ENCODE assay signal across 10 cellular contexts in genomic region chr21:41506526-41507520, GRCh38. TPM values are rescaled to one million over a fixed set of nuclear protein-coding genes. Genes with fewer than 3 reads are reported as not detected.
DNase-seq lines count a peak whose midpoint lies in the region; ATAC-seq, FAIRE-seq and TF ChIP-seq lines count a peak whose summit lies in the region.
"Had no signal": no experiment of that assay in that cellular context is flagged by ENCODE, and none has a peak within 500 bp of the region (broad histone marks: within the 10 kb centered on the region; RNA-seq: fewer than 3 reads in every experiment).

No MANE protein-coding gene starts in this region.

- FAIRE-seq in endothelial cell of umbilical vein (lab: Jason Lieb, UNC), result no peak

- H3K27me3 ChIP-seq in endothelial cell of umbilical vein (ENCODE audit: control insufficient read depth in 2 of 2, insufficient read depth in 2 of 2, low read length in 2 of 2) (peaks cover 23 to 33% of the 10 kb centered on the region in 2 experiments), mesendoderm (ENCODE audit: insufficient read depth, low read length, poor library complexity) (no peaks in the 10 kb centered on the region), upper lobe of left lung (peaks cover 0 to 23% (median 9%) of the 10 kb centered on the region in 4 donors)

- H3K27ac Mint-ChIP-seq in MCF 10A (ENCODE audit: low read depth, unreplicated experiment), result no peak overlapping the region
- H3K27ac Mint-ChIP-seq: activated T-helper 2 cell treated with anti-CD3 and anti-CD28 coated beads, Interferon-gamma antibody, Interleukin-2, Interleukin-4, amounts not matched to agents 10 μg/mL and 5 μg/mL and 100 μg/mL, durations not matched to agents 14 hours and 24 hours and 36 hours; effector memory CD8-positive, alpha-beta T cell had no signal

- peak overlapping the region; percentile 83 for H3K56ac ChIP-seq in mesendoderm (ENCODE audit: low read length)

- H2BK120ac ChIP-seq in mesendoderm (ENCODE audit: low read depth, low read length), result no peak overlapping the region

- no peak overlapping the region for H2AK5ac ChIP-seq in mesendoderm (ENCODE audit: low read length)

- WGBS in mesendoderm (ENCODE audit: extremely low coverage, insufficient coverage, low lambda C conversion rate), result no CpG with 5 or more reads among the region's 65 CpGs
- 4% methylated on average over 40 of the region's 65 CpGs; no CpG with 5 or more reads in 1 of the 2 donors for whole genome bisulfite sequencing in upper lobe of left lung, 2 donors

- no peaks in the 10 kb centered on the region for H4K20me1 ChIP-seq in endothelial cell of umbilical vein (replicated peaks; ENCODE audit: control insufficient read depth, extremely low read depth, insufficient read depth, low read length)

- no peak overlapping the region for H2BK5ac ChIP-seq in mesendoderm (ENCODE audit: low read length)

- no peaks in the 10 kb centered on the region for H3K4me1 Mint-ChIP-seq in MCF 10A (ENCODE audit: insufficient read depth, unreplicated experiment)

- TF ChIP-seq POLR2A in endothelial cell of umbilical vein (IDR thresholded peaks at IDR 0.05; ENCODE audit: low read depth, low read length) (no peak), upper lobe of left lung (IDR thresholded peaks at IDR 0.05) (peak in 1 of 4 donors; percentile 15)

- POLR2A ChIA-PET in MCF 10A (lab: Yijun Ruan, JAX), result no interaction called here
- POLR2A ChIA-PET in endothelial cell of umbilical vein (lab: Charles Lee), result no interaction called here

- H3K79me2 ChIP-seq in endothelial cell of umbilical vein (ENCODE audit: control insufficient read depth, insufficient read depth, low read length), result no peaks in the 10 kb centered on the region
- H3K79me2 ChIP-seq in mesendoderm (ENCODE audit: control insufficient read depth, insufficient read depth, low read length), result no peaks in the 10 kb centered on the region

- H3K23ac ChIP-seq in mesendoderm (ENCODE audit: low read length), result peak overlapping the region; percentile 80

- no peak overlapping the region for H3K4me3 Mint-ChIP-seq in MCF 10A (ENCODE audit: unreplicated experiment)

- H3K27me3 Mint-ChIP-seq in MCF 10A (ENCODE audit: insufficient read depth, unreplicated experiment), result peaks cover 74% of the 10 kb centered on the region

- intact Hi-C loops in MCF 10A (cut with micrococcal nuclease) (no loop called here), endothelial cell of umbilical vein (cut with micrococcal nuclease) (no loop called here)

- H3K27ac ChIP-seq in endothelial cell of umbilical vein (ENCODE audit: insufficient read depth, low read depth, low read length), result no peak overlapping the region
- no peak overlapping the region for H3K27ac ChIP-seq in mesendoderm (ENCODE audit: low read depth, low read length)
- peak overlapping the region; percentile 86 to 88 (median 88) for H3K27ac ChIP-seq in upper lobe of left lung

- no peaks in the 10 kb centered on the region for H3K9me1 ChIP-seq in endothelial cell of umbilical vein (replicated peaks; ENCODE audit: control insufficient read depth, extremely low read depth, insufficient read depth, low read length)

- H3K9me3 ChIP-seq in endothelial cell of umbilical vein (replicated peaks; ENCODE audit: control insufficient read depth, insufficient read depth, low read length) (no peaks in the 10 kb centered on the region), upper lobe of left lung (no peaks in the 10 kb centered on the region)

- H3K4me1 ChIP-seq in endothelial cell of umbilical vein (ENCODE audit: control insufficient read depth, extremely low read depth, insufficient read depth, low read length) (no peaks in the 10 kb centered on the region), mesendoderm (ENCODE audit: control insufficient read depth, low read depth, low read length) (no peaks in the 10 kb centered on the region), upper lobe of left lung (peaks cover 0 to 48% (median 6%) of the 10 kb centered on the region in 4 donors)

- in situ Hi-C loops in T47D (cut with HindIII; ENCODE audit: low pct_unique_long_range_greater_than_20kb, low sequenced_read_pairs), result no loop called here

- no TSS peak for BruUV-seq in MCF 10A (replicated peaks; lab: Mats Ljungman, UMichigan)
- no TSS peak for BruUV-seq in endothelial cell of umbilical vein (replicated peaks; lab: Mats Ljungman, UMichigan)

- H3K4me3 ChIP-seq in endothelial cell of umbilical vein (replicated peaks in 1 of 3; ENCODE audit: insufficient read depth in 1 of 3, low read depth in 1 of 3, low read length in 3 of 3) (no peak overlapping the region), mesendoderm (ENCODE audit: low read length) (peak overlapping the region; percentile 26), upper lobe of left lung (peak overlapping the region in 3 of 4 donors; percentile 49 to 62 (median 60))

- no peaks in the 10 kb centered on the region for H3K79me1 ChIP-seq in mesendoderm (ENCODE audit: low read length)

- H3K9ac ChIP-seq in endothelial cell of umbilical vein (replicated peaks; ENCODE audit: extremely low read depth, insufficient read depth, low read length), result no peak overlapping the region
- peak overlapping the region; percentile 65 for H3K9ac ChIP-seq in mesendoderm (ENCODE audit: low read length)

- no peak overlapping the region for H2BK15ac ChIP-seq in mesendoderm (replicated peaks; ENCODE audit: low read depth)

- no peak overlapping the region for H3K4ac ChIP-seq in mesendoderm (ENCODE audit: low read depth, low read length)

- H3K4me2 ChIP-seq in endothelial cell of umbilical vein (ENCODE audit: insufficient read depth, low read length) (no peak overlapping the region), mesendoderm (ENCODE audit: low read length) (peak overlapping the region; percentile 98)

- CTCF ChIA-PET in MCF 10A (lab: Yijun Ruan, JAX) (no interaction called here), endothelial cell of umbilical vein (lab: Charles Lee) (no interaction called here)

- no peak overlapping the region for H4K8ac ChIP-seq in mesendoderm (ENCODE audit: low read depth, low read length)

- DNase-seq in T47D (ENCODE audit: low read depth in 1 of 2, low spot score in 1 of 2) (peak; percentile 55 to 60), MCF 10A (ENCODE audit: unreplicated experiment) (no peak), endothelial cell of umbilical vein (ENCODE audit: low read depth, low spot score) (no peak), mesendoderm (peak; percentile 70), upper lobe of left lung (peak; percentile 50 to 85), Kasumi-1 (lab: John Stamatoyannopoulos, UW) (no peak)
- no peak for DNase-seq in stimulated activated CD4-positive, alpha-beta T cell treated with anti-CD3 and anti-CD28 coated beads, Interleukin-15, amount 100 ng/mL, for 24 hours
- DNase-seq: effector memory CD8-positive, alpha-beta T cell had no signal

- H3K9me3 Mint-ChIP-seq in MCF 10A (ENCODE audit: unreplicated experiment), result no peaks in the 10 kb centered on the region
- H3K9me3 Mint-ChIP-seq: activated T-helper 2 cell treated with anti-CD3 and anti-CD28 coated beads, Interferon-gamma antibody, Interleukin-2, Interleukin-4, amounts not matched to agents 10 μg/mL and 5 μg/mL and 100 μg/mL, durations not matched to agents 14 hours and 24 hours and 36 hours; effector memory CD8-positive, alpha-beta T cell had no signal

- no peak overlapping the region for H3K18ac ChIP-seq in mesendoderm (ENCODE audit: low read length)

- H4K5ac ChIP-seq in mesendoderm (ENCODE audit: low read length), result no peak overlapping the region

- dilution Hi-C loops in endothelial cell of umbilical vein (cut with MboI; ENCODE audit: extremely low pct_ligation_motif_present, low sequenced_read_pairs), result no loop called here

- ATAC-seq in upper lobe of left lung (ENCODE audit: low FRiP score in 2 of 2) (peak; percentile 31 to 39), GM18519 (IDR thresholded peaks at IDR 0.05; ENCODE audit: low FRiP score, unreplicated experiment) (no peak)
- ATAC-seq: effector memory CD8-positive, alpha-beta T cell had no signal

- no peaks in the 10 kb centered on the region for H3K36me3 Mint-ChIP-seq in MCF 10A (ENCODE audit: insufficient read depth, unreplicated experiment)

- TF ChIP-seq EP300 in upper lobe of left lung (IDR thresholded peaks at IDR 0.05), result no peak

- H3K36me3 ChIP-seq in endothelial cell of umbilical vein (ENCODE audit: control insufficient read depth in 2 of 2, extremely low read depth in 1 of 2, insufficient read depth in 2 of 2, low read length in 2 of 2), result no peaks in the 10 kb centered on the region
- no peaks in the 10 kb centered on the region for H3K36me3 ChIP-seq in mesendoderm (ENCODE audit: control insufficient read depth, insufficient read depth, low read length)
- no peaks in the 10 kb centered on the region for H3K36me3 ChIP-seq in upper lobe of left lung

- no peak overlapping the region for H2AFZ ChIP-seq in endothelial cell of umbilical vein (ENCODE audit: low read depth, low read length)

- no peak for TF ChIP-seq CTCF in MCF 10A (IDR thresholded peaks at IDR 0.05; ENCODE audit: unreplicated experiment)
- TF ChIP-seq CTCF in endothelial cell of umbilical vein (IDR thresholded peaks at IDR 0.05; ENCODE audit: extremely low read depth in 1 of 2, insufficient read depth in 1 of 2, low read depth in 1 of 2, low read length in 2 of 2), result no peak
- peak in 2 of 6 experiments; percentile 7 to 19 for TF ChIP-seq CTCF in upper lobe of left lung (IDR thresholded peaks at IDR 0.05)

TF ChIP-seq in endothelial cell of umbilical vein, 7 proteins besides CTCF, POLR2A, EP300 and RAD21:
- TF ChIP-seq EZH2 (IDR thresholded peaks at IDR 0.05; ENCODE audit: borderline replicate concordance, low read depth, low read length, severe bottlenecking) (peak; percentile 30), GATA2 (IDR thresholded peaks at IDR 0.05; ENCODE audit: insufficient read depth, insufficient read length, low read depth, low read length) (no peak)

RNA-seq across cellular contexts. Expression of gene TMPRSS2, which starts 1.1 kb away (rescaled TPM):
- total RNA-seq in MCF 10A (2022) (not detected in 2 replicates), endothelial cell of umbilical vein (not detected in 2 replicates), upper lobe of left lung (100 to 1,000 TPM in 3 of 6 donors, 10 to 100 TPM in 3; 65.3 to 195 (median 98.5) TPM)
- polyA plus RNA-seq in endothelial cell of umbilical vein, result not detected in 2 replicates
- polyA plus RNA-seq in endothelial cell of umbilical vein (2011; cell fraction: cytosol; rRNA removed), result not detected in 2 replicates
- polyA plus RNA-seq in endothelial cell of umbilical vein (2011; cell fraction: nucleus; rRNA removed), result not detected in 2 replicates
- not detected in 2 replicates for polyA plus RNA-seq in endothelial cell of umbilical vein (2012)
- not detected in 2 replicates for polyA minus RNA-seq in endothelial cell of umbilical vein
- polyA minus RNA-seq in endothelial cell of umbilical vein (2011; cell fraction: cytosol; rRNA and poly(A)+ RNA removed), result not detected
- not detected in 2 replicates for polyA minus RNA-seq in endothelial cell of umbilical vein (2011; cell fraction: nucleus; rRNA and poly(A)+ RNA removed)
- 1.2 TPM for polyA plus RNA-seq in mesendoderm (2013, experiment 1 of 2)
- polyA plus RNA-seq in mesendoderm (2013, experiment 2 of 2), result 1.2 TPM
- total RNA-seq: activated T-helper 2 cell treated with anti-CD3 and anti-CD28 coated beads, Interferon-gamma antibody, Interleukin-2, Interleukin-4, amounts not matched to agents 10 μg/mL and 5 μg/mL and 100 μg/mL, durations not matched to agents 14 hours and 24 hours and 36 hours had no signal

Comparison
In these comparisons a context has a peak if more than half of its experiments do, and no peak if none do; other contexts are left out.
1. DNase-seq: peak in T47D (2 of 2), mesendoderm (single experiment) and upper lobe of left lung (2 of 2); none in MCF 10A (single experiment), endothelial cell of umbilical vein (single experiment), Kasumi-1 (0 of 2) and stimulated activated CD4-positive, alpha-beta T cell treated with anti-CD3 and anti-CD28 coated beads, Interleukin-15, amount 100 ng/mL, for 24 hours (single experiment).
2. H3K27ac ChIP-seq: peak in upper lobe of left lung (4 of 4); none in endothelial cell of umbilical vein (single experiment) and mesendoderm (single experiment).
3. H3K4me3 ChIP-seq: peak in mesendoderm (single experiment) and upper lobe of left lung (3 of 4); none in endothelial cell of umbilical vein (0 of 3).
4. RNA of gene TMPRSS2, which starts 1.1 kb away (total RNA-seq): 65.3 to 195 TPM in upper lobe of left lung; not detected in MCF 10A and not detected in endothelial cell of umbilical vein; every median in the first group is over 10 times any median in the second.